In genomic region chr18:64219511-64219910, GRCh38 we compare ENCODE assay signal across 19 cellular contexts.
"Had no signal": no experiment of that assay in that cellular context is flagged by ENCODE, and none has a peak within 500 bp of the region (broad histone marks: within the 10 kb centered on the region; RNA-seq: fewer than 3 reads in every experiment).

No MANE protein-coding gene starts in this region.

- H3K27me3 ChIP-seq: esophagus squamous epithelium, tibial artery had no signal

- H3K27ac Mint-ChIP-seq: activated naive CD4-positive, alpha-beta T cell treated with anti-CD3 and anti-CD28 coated beads, Interleukin-2, amount 50 U/mL, for 72 hours; natural killer cell treated with Interleukin-12 subunit alpha and Interleukin-12 subunit beta and Interleukin-15 and Interleukin-18, amount 100 ng/mL, for 72 hours had no signal

- H3K27ac ChIP-seq: esophagus squamous epithelium, tibial artery had no signal

- H3K4me3 ChIP-seq: esophagus squamous epithelium, lung, tibial artery had no signal

- H3K4me3 Mint-ChIP-seq: natural killer cell treated with Interleukin-12 subunit alpha and Interleukin-12 subunit beta and Interleukin-15 and Interleukin-18, amount 100 ng/mL, for 72 hours had no signal

- DNase-seq: activated CD4-positive, alpha-beta T cell treated with anti-CD3 and anti-CD28 coated beads, Interleukin-2, amount 50 U/mL, for 4 hours; activated gamma-delta T cell treated with Interleukin-2 at 50 U/mL for 16 hours; dermis blood vessel endothelial cell; effector memory CD4-positive, alpha-beta T cell; esophagus squamous epithelium; hypothalamus; islet precursor cell; left colon; occipital lobe; posterior cingulate gyrus; retina; stimulated activated CD4-positive, alpha-beta T cell treated with anti-CD3 and anti-CD28 coated beads, Interleukin-12 subunit alpha, Interleukin-12 subunit beta, amount 100 ng/mL, for 4 hours; stimulated activated CD4-positive, alpha-beta T cell treated with anti-CD3 and anti-CD28 coated beads, Interleukin-1b, Interleukin-23, amount 100 ng/mL, for 48 hours; stimulated activated CD8-positive, alpha-beta memory T cell treated with anti-CD3 and anti-CD28 coated beads, Interleukin-4, amount 100 ng/mL, for 48 hours; stimulated activated naive CD4-positive, alpha-beta T cell treated with Interleukin-2 at 50 U/mL for 16 hours; tibial artery had no signal

- H3K27me3 Mint-ChIP-seq: natural killer cell treated with Interleukin-12 subunit alpha and Interleukin-12 subunit beta and Interleukin-15 and Interleukin-18, amount 100 ng/mL, for 72 hours had no signal

- H3K9me3 ChIP-seq: esophagus squamous epithelium, tibial artery had no signal

- H3K36me3 Mint-ChIP-seq: activated naive CD4-positive, alpha-beta T cell treated with anti-CD3 and anti-CD28 coated beads, Interleukin-2, amount 50 U/mL, for 72 hours; natural killer cell treated with Interleukin-12 subunit alpha and Interleukin-12 subunit beta and Interleukin-15 and Interleukin-18, amount 100 ng/mL, for 72 hours had no signal

- H3K9me3 Mint-ChIP-seq: activated naive CD4-positive, alpha-beta T cell treated with anti-CD3 and anti-CD28 coated beads, Interleukin-2, amount 50 U/mL, for 72 hours had no signal

- H3K36me3 ChIP-seq: esophagus squamous epithelium, tibial artery had no signal

- H3K4me1 ChIP-seq: esophagus squamous epithelium, tibial artery had no signal
